ENCODE assay signal across 8 cellular contexts in genomic region chr17:62093188-62094155, GRCh38. TPM values are rescaled to one million over a fixed set of nuclear protein-coding genes. Genes with fewer than 3 reads are reported as not detected.
DNase-seq lines count a peak whose midpoint lies in the region; ATAC-seq, FAIRE-seq and TF ChIP-seq lines count a peak whose summit lies in the region.

No MANE protein-coding gene starts in this region.

- DNase-seq in HCEC 1CT (peak; percentile 93), NB4 (ENCODE audit: low read depth) (peak; percentile 4), fibroblast of villous mesenchyme (ENCODE audit: low read depth) (peak; percentile 51), NAMALWA (ENCODE audit: low spot score) (no peak), frontal cortex (ENCODE audit: low spot score in 2 of 2) (no peak), NCI-H1694 treated with DMSO at 0.1 percent for 48 hours (lab: John Stamatoyannopoulos, UW) (no peak)
- no peak for DNase-seq in effector memory CD4-positive, alpha-beta T cell

- no peak overlapping the region for H3K4me3 ChIP-seq in NB4 (ENCODE audit: low read depth, low read length)
- H3K4me3 ChIP-seq in fibroblast of villous mesenchyme (ENCODE audit: low read depth, low read length), result no peak overlapping the region
- no peak overlapping the region for H3K4me3 ChIP-seq in effector memory CD4-positive, alpha-beta T cell (ENCODE audit: insufficient read depth, low read depth, low read length, poor library complexity, severe bottlenecking)

- no peak overlapping the region for H3K27ac ChIP-seq in effector memory CD4-positive, alpha-beta T cell (ENCODE audit: insufficient read depth, low read length, poor library complexity, severe bottlenecking)

- no peaks in the 10 kb centered on the region for H3K36me3 ChIP-seq in effector memory CD4-positive, alpha-beta T cell (ENCODE audit: control insufficient read depth, insufficient read depth, low read length)

- no peaks in the 10 kb centered on the region for H3K4me1 ChIP-seq in effector memory CD4-positive, alpha-beta T cell (ENCODE audit: control insufficient read depth, insufficient read depth, low read length, poor library complexity, severe bottlenecking)

- no peak for FAIRE-seq in frontal cortex (lab: Jason Lieb, UNC)

- no peak for TF ChIP-seq POLR2A in NB4 (IDR thresholded peaks at IDR 0.05; ENCODE audit: extremely low read depth, insufficient read length)

- ATAC-seq in GM18520 (IDR thresholded peaks at IDR 0.05; ENCODE audit: unreplicated experiment), result peak; percentile 97

- TF ChIP-seq CTCF in NB4 (IDR thresholded peaks at IDR 0.05; ENCODE audit: low read depth, low read length) (no peak), fibroblast of villous mesenchyme (IDR thresholded peaks at IDR 0.05; ENCODE audit: insufficient read depth, low read depth, low read length) (no peak)

- no peaks in the 10 kb centered on the region for H3K9me3 ChIP-seq in effector memory CD4-positive, alpha-beta T cell (ENCODE audit: control insufficient read depth, low read length)

- no peaks in the 10 kb centered on the region for H3K27me3 ChIP-seq in effector memory CD4-positive, alpha-beta T cell (replicated peaks; ENCODE audit: control insufficient read depth, insufficient read depth, low read length, poor library complexity, severe bottlenecking)

RNA-seq across cellular contexts. Expression of gene MED13, which starts 28.4 kb away (rescaled TPM):
- total RNA-seq in fibroblast of villous mesenchyme, result 65.1 and 88.1 TPM in 2 replicates
- 121 TPM for total RNA-seq in frontal cortex

Comparison
In these comparisons a context has a peak if more than half of its experiments do, and no peak if none do; other contexts are left out.
1. DNase-seq: peak in HCEC 1CT (single experiment), NB4 (single experiment) and fibroblast of villous mesenchyme (single experiment); none in effector memory CD4-positive, alpha-beta T cell (0 of 3), NAMALWA (single experiment), frontal cortex (0 of 2) and NCI-H1694 treated with DMSO at 0.1 percent for 48 hours (single experiment).